17 cellular contexts compared by ENCODE assay signal in genomic region chr12:3196488-3196887, GRCh38.
DNase-seq lines count a peak whose midpoint lies in the region; ATAC-seq and TF ChIP-seq lines count a peak whose summit lies in the region.
"Had no signal": no experiment of that assay in that cellular context is flagged by ENCODE, and none has a peak within 500 bp of the region (broad histone marks: within the 10 kb centered on the region; RNA-seq: fewer than 3 reads in every experiment).

No MANE protein-coding gene starts in this region.

- no peak overlapping the region for H3K9ac ChIP-seq in smooth muscle cell (ENCODE audit: low read depth)

- H3K36me3 Mint-ChIP-seq in GM23338 (ENCODE audit: low read depth): no peaks in the 10 kb centered on the region
- H3K36me3 Mint-ChIP-seq in neural crest cell (ENCODE audit: low read depth): no peaks in the 10 kb centered on the region
- H3K36me3 Mint-ChIP-seq in type B pancreatic cell: peaks cover 4% of the 10 kb centered on the region
- H3K36me3 Mint-ChIP-seq: CD14-positive monocyte; CD4-positive, alpha-beta memory T cell had no signal

- H2AFZ ChIP-seq in GM23338 (no peak overlapping the region), smooth muscle cell (ENCODE audit: low read depth) (no peak overlapping the region)

- H3K4me3 ChIP-seq in GM23338 (no peak overlapping the region), WERI-Rb-1 (ENCODE audit: low read depth, low read length) (no peak overlapping the region), smooth muscle cell (no peak overlapping the region)
- H3K4me3 ChIP-seq: K562 had no signal

- no peak for DNase-seq in GM23338 (ENCODE audit: low spot score)
- no peak for DNase-seq in WERI-Rb-1
- no peak for DNase-seq in neural crest cell (ENCODE audit: low read depth, low spot score)
- DNase-seq in type B pancreatic cell (ENCODE audit: extremely low spot score, unreplicated experiment): no peak
- DNase-seq in glomerular visceral epithelial cell (ENCODE audit: extremely low spot score): no peak
- no peak for DNase-seq in smooth muscle cell (lab: John Stamatoyannopoulos, UW; ENCODE audit: unreplicated experiment)
- DNase-seq in NCI-H1417 treated with DMSO at 0.1 percent for 48 hours (lab: John Stamatoyannopoulos, UW): no peak
- DNase-seq: ACHN; BE2C; Calu3; CD4-positive, alpha-beta memory T cell; DMS79 treated with DMSO at 0.1 percent for 48 hours; GF-D8; H9; IMR-90 had no signal

- H3K9me3 Mint-ChIP-seq in GM23338 (no peaks in the 10 kb centered on the region), neural crest cell (no peaks in the 10 kb centered on the region), type B pancreatic cell (no peaks in the 10 kb centered on the region)
- H3K9me3 Mint-ChIP-seq: CD4-positive, alpha-beta memory T cell had no signal

- H4K20me1 ChIP-seq in GM23338 (replicated peaks; ENCODE audit: insufficient read depth): peaks cover 9% of the 10 kb centered on the region; the same call in 1 of the 2 replicates
- peaks cover 89% of the 10 kb centered on the region for H4K20me1 ChIP-seq in smooth muscle cell (ENCODE audit: low read depth)

- no peak overlapping the region for H3K4me3 Mint-ChIP-seq in GM23338
- H3K4me3 Mint-ChIP-seq in neural crest cell: peak overlapping the region; percentile 12
- peak overlapping the region; percentile 23 for H3K4me3 Mint-ChIP-seq in type B pancreatic cell
- H3K4me3 Mint-ChIP-seq: CD4-positive, alpha-beta memory T cell had no signal

- H3K4me1 Mint-ChIP-seq in GM23338: peaks cover 37% of the 10 kb centered on the region
- peaks cover 24% of the 10 kb centered on the region for H3K4me1 Mint-ChIP-seq in neural crest cell
- peaks cover 8% of the 10 kb centered on the region for H3K4me1 Mint-ChIP-seq in type B pancreatic cell (ENCODE audit: unreplicated experiment)

- H3K4me1 ChIP-seq in GM23338 (ENCODE audit: insufficient read depth): peaks cover 19% of the 10 kb centered on the region
- H3K4me1 ChIP-seq in smooth muscle cell (ENCODE audit: low read depth): peaks cover 14% of the 10 kb centered on the region
- H3K4me1 ChIP-seq: BE2C had no signal

- no peaks in the 10 kb centered on the region for H3K9me3 ChIP-seq in WERI-Rb-1 (ENCODE audit: severe bottlenecking)
- no peaks in the 10 kb centered on the region for H3K9me3 ChIP-seq in smooth muscle cell (replicated peaks; ENCODE audit: low read depth)
- H3K9me3 ChIP-seq: BE2C had no signal

- TF ChIP-seq CTCF in GM23338 (conservative IDR thresholded peaks at IDR 0.05; ENCODE audit: low read depth in 2 of 2): no peak
- no peak for TF ChIP-seq CTCF in WERI-Rb-1 (IDR thresholded peaks at IDR 0.05; ENCODE audit: low read depth, low read length)
- TF ChIP-seq CTCF in neural crest cell (conservative IDR thresholded peaks at IDR 0.05): no peak
- no peak for TF ChIP-seq CTCF in type B pancreatic cell (conservative IDR thresholded peaks at IDR 0.05)
- no peak for TF ChIP-seq CTCF in smooth muscle cell (IDR thresholded peaks at IDR 0.05; ENCODE audit: borderline replicate concordance, insufficient read depth, poor library complexity, severe bottlenecking)

- H3K27me3 ChIP-seq in GM23338 (ENCODE audit: insufficient read depth) (peaks cover 21% of the 10 kb centered on the region), WERI-Rb-1 (ENCODE audit: insufficient read depth, low read depth, severe bottlenecking) (no peaks in the 10 kb centered on the region), smooth muscle cell (ENCODE audit: low read depth) (peaks cover 16% of the 10 kb centered on the region)

- WGBS in smooth muscle cell (ENCODE audit: low lambda C conversion rate): 56% methylated on average over 1 of the region's 1 CpG

- H3K27me3 Mint-ChIP-seq in GM23338 (ENCODE audit: insufficient read depth, low read depth, poor library complexity) (peaks cover 35% of the 10 kb centered on the region), neural crest cell (ENCODE audit: low read depth) (peaks cover 16% of the 10 kb centered on the region), type B pancreatic cell (peaks cover 62% of the 10 kb centered on the region)

- H3K79me2 ChIP-seq in GM23338 (replicated peaks; ENCODE audit: insufficient read depth): no peaks in the 10 kb centered on the region
- no peaks in the 10 kb centered on the region for H3K79me2 ChIP-seq in smooth muscle cell (ENCODE audit: low read depth)

- H3K27ac ChIP-seq in GM23338 (ENCODE audit: low read depth) (no peak overlapping the region), WERI-Rb-1 (peak overlapping the region; percentile 40), smooth muscle cell (ENCODE audit: low read depth) (no peak overlapping the region)

- no peaks in the 10 kb centered on the region for H3K36me3 ChIP-seq in GM23338 (ENCODE audit: insufficient read depth)
- peaks cover 13% of the 10 kb centered on the region for H3K36me3 ChIP-seq in WERI-Rb-1
- no peaks in the 10 kb centered on the region for H3K36me3 ChIP-seq in smooth muscle cell (ENCODE audit: low read depth)
- H3K36me3 ChIP-seq: BE2C had no signal

- H3F3A ChIP-seq in GM23338 (replicated peaks; ENCODE audit: low read depth) (0 out of 2 replicates have a peak, but pooled peaks cover 5% of the 10 kb centered on the region), smooth muscle cell (ENCODE audit: low read depth) (no peaks in the 10 kb centered on the region)

- H3K27ac Mint-ChIP-seq in GM23338 (no peak overlapping the region), neural crest cell (ENCODE audit: unreplicated experiment) (no peak overlapping the region), type B pancreatic cell (peak overlapping the region; percentile 5)
- H3K27ac Mint-ChIP-seq: CD4-positive, alpha-beta memory T cell had no signal

- no peak for ATAC-seq in GM23338
- ATAC-seq: K562 had no signal

- H3K9me2 ChIP-seq in GM23338 (ENCODE audit: insufficient read depth): no peaks in the 10 kb centered on the region

- H3K4me2 ChIP-seq in GM23338 (peak overlapping the region; percentile 32; the same call in 1 of the 2 replicates), smooth muscle cell (no peak overlapping the region)

TF ChIP-seq in GM23338, 12 proteins besides CTCF, POLR2A, EP300 and RAD21 (continues in another document):
- TF ChIP-seq NANOG (IDR thresholded peaks at IDR 0.05; ENCODE audit: borderline replicate concordance) (no peak), EZH2phosphoT487 (IDR thresholded peaks at IDR 0.05; ENCODE audit: unreplicated experiment) (no peak), JUNB (IDR thresholded peaks at IDR 0.05; ENCODE audit: unreplicated experiment) (no peak), ZNF462 (CRISPR knock-in tag; IDR thresholded peaks at IDR 0.05) (no peak), STAT1 (IDR thresholded peaks at IDR 0.05; ENCODE audit: unreplicated experiment) (no peak)
